ENCODE assay signal across 17 cellular contexts in the genomic region with DNA sequence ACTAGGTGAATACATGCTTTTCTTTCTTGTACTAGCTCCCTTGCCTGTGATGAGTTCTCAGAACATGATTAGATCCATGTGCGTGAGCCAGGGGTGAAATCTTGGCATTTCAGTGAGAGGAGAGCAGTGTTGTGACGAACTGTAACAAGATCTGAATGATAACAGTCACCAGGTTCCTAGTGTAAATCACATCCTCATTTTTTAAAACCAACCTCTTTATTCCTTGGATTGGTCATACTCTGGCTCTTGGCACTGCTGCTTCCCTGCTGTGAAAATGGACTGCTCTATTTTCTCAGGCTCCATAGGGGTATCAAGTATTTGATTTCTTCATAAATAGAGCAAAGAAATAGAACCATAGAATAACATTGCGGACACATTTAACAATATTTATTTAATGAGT.
DNase-seq lines count a peak whose midpoint lies in the region; ATAC-seq and TF ChIP-seq lines count a peak whose summit lies in the region.
"Had no signal": no experiment of that assay in that cellular context is flagged by ENCODE, and none has a peak within 500 bp of the region (broad histone marks: within the 10 kb centered on the region; RNA-seq: fewer than 3 reads in every experiment).

No MANE protein-coding gene starts in this region.

- intact Hi-C loops in psoas muscle (cut with DNase I): no loop called here

- DNase-seq in EL: peak; percentile 18
- peak; percentile 10 to 64 for DNase-seq in NCI-H2081 (lab: John Stamatoyannopoulos, UW)
- DNase-seq in chondrocyte (ENCODE audit: low spot score): no peak
- DNase-seq in progenitor cell of endocrine pancreas (ENCODE audit: low spot score, unreplicated experiment): no peak
- no peak for DNase-seq in effector memory CD8-positive, alpha-beta T cell
- no peak for DNase-seq in hypothalamus (lab: John Stamatoyannopoulos, UW)
- DNase-seq in psoas muscle: no peak
- DNase-seq: activated CD4-positive, alpha-beta T cell treated with anti-CD3 and anti-CD28 coated beads for 36 hours; DND-41; GOT3; SIG-M5; testis had no signal

- 50 to 57% (median 52%) methylated on average over 3 of the region's 3 CpGs for WGBS in psoas muscle, 3 donors

- H3K27ac Mint-ChIP-seq in chondrocyte (ENCODE audit: unreplicated experiment) (peak overlapping the region; percentile 39), progenitor cell of endocrine pancreas (peak overlapping the region; percentile 74)
- H3K27ac Mint-ChIP-seq in effector memory CD8-positive, alpha-beta T cell: no peak overlapping the region
- H3K27ac Mint-ChIP-seq: activated CD4-positive, alpha-beta T cell treated with anti-CD3 and anti-CD28 coated beads for 36 hours; activated naive CD4-positive, alpha-beta T cell treated with anti-CD3 and anti-CD28 coated beads, Interleukin-2, amount 50 U/mL, for 72 hours; nephron had no signal

- H3K36me3 ChIP-seq in psoas muscle (ENCODE audit: insufficient read depth in 1 of 2, low read depth in 1 of 2): peaks cover 0 to 6% of the 10 kb centered on the region in 2 donors
- H3K36me3 ChIP-seq: right atrium auricular region had no signal

- H3K27me3 Mint-ChIP-seq in chondrocyte (ENCODE audit: low read depth) (no peaks in the 10 kb centered on the region), progenitor cell of endocrine pancreas (no peaks in the 10 kb centered on the region)
- no peaks in the 10 kb centered on the region for H3K27me3 Mint-ChIP-seq in effector memory CD8-positive, alpha-beta T cell
- H3K27me3 Mint-ChIP-seq: activated CD4-positive, alpha-beta T cell treated with anti-CD3 and anti-CD28 coated beads for 36 hours had no signal

- H3K9me3 Mint-ChIP-seq in chondrocyte (ENCODE audit: low read depth) (no peaks in the 10 kb centered on the region), progenitor cell of endocrine pancreas (ENCODE audit: low read depth) (no peaks in the 10 kb centered on the region)
- no peaks in the 10 kb centered on the region for H3K9me3 Mint-ChIP-seq in effector memory CD8-positive, alpha-beta T cell
- H3K9me3 Mint-ChIP-seq: activated naive CD4-positive, alpha-beta T cell treated with anti-CD3 and anti-CD28 coated beads, Interleukin-2, amount 50 U/mL, for 72 hours; nephron had no signal

- no peak overlapping the region for H3K4me3 ChIP-seq in psoas muscle
- H3K4me3 ChIP-seq: lung, right atrium auricular region, testis had no signal

- ATAC-seq in effector memory CD8-positive, alpha-beta T cell (replicated peaks): no peak
- no peak for ATAC-seq in psoas muscle
- ATAC-seq: activated CD4-positive, alpha-beta T cell treated with anti-CD3 and anti-CD28 coated beads for 36 hours; activated naive CD4-positive, alpha-beta T cell treated with anti-CD3 and anti-CD28 coated beads, Interleukin-2, amount 50 U/mL, for 72 hours had no signal

- H3K27me3 ChIP-seq in psoas muscle (ENCODE audit: insufficient read depth in 3 of 3, low read length in 2 of 3): no peaks in the 10 kb centered on the region
- H3K27me3 ChIP-seq: right atrium auricular region, testis had no signal

- no peaks in the 10 kb centered on the region for H3K4me1 ChIP-seq in psoas muscle
- H3K4me1 ChIP-seq: right atrium auricular region, testis had no signal

- H3K27ac ChIP-seq in psoas muscle: no peak overlapping the region
- H3K27ac ChIP-seq: C4-2B, right atrium auricular region, testis had no signal

- H3K4me3 Mint-ChIP-seq in chondrocyte (ENCODE audit: unreplicated experiment): no peak overlapping the region
- H3K4me3 Mint-ChIP-seq in progenitor cell of endocrine pancreas (ENCODE audit: low read depth): no peak overlapping the region
- no peak overlapping the region for H3K4me3 Mint-ChIP-seq in effector memory CD8-positive, alpha-beta T cell
- H3K4me3 Mint-ChIP-seq: activated CD4-positive, alpha-beta T cell treated with anti-CD3 and anti-CD28 coated beads for 36 hours; nephron had no signal

- TF ChIP-seq CTCF in chondrocyte (IDR thresholded peaks at IDR 0.05) (no peak), progenitor cell of endocrine pancreas (IDR thresholded peaks at IDR 0.05; ENCODE audit: unreplicated experiment) (no peak), psoas muscle (IDR thresholded peaks at IDR 0.05) (no peak)

- H3K4me1 Mint-ChIP-seq in chondrocyte (ENCODE audit: low read depth) (peaks cover 55% of the 10 kb centered on the region), progenitor cell of endocrine pancreas (ENCODE audit: low read depth) (peaks cover 45% of the 10 kb centered on the region)
- H3K4me1 Mint-ChIP-seq in effector memory CD8-positive, alpha-beta T cell (ENCODE audit: low read depth in 2 of 2): no peaks in the 10 kb centered on the region
- H3K4me1 Mint-ChIP-seq: activated CD4-positive, alpha-beta T cell treated with anti-CD3 and anti-CD28 coated beads for 36 hours had no signal

- H3K36me3 Mint-ChIP-seq in chondrocyte (ENCODE audit: low read depth) (peaks cover 2% of the 10 kb centered on the region), progenitor cell of endocrine pancreas (ENCODE audit: insufficient read depth) (peaks cover 60% of the 10 kb centered on the region)
- no peaks in the 10 kb centered on the region for H3K36me3 Mint-ChIP-seq in effector memory CD8-positive, alpha-beta T cell (ENCODE audit: insufficient read depth)
- H3K36me3 Mint-ChIP-seq: activated naive CD4-positive, alpha-beta T cell treated with anti-CD3 and anti-CD28 coated beads, Interleukin-2, amount 50 U/mL, for 72 hours had no signal

- H3K9me3 ChIP-seq in psoas muscle: no peaks in the 10 kb centered on the region
- H3K9me3 ChIP-seq: right atrium auricular region, testis had no signal

Comparison
In these comparisons a context has a peak if more than half of its experiments do, and no peak if none do; other contexts are left out.
1. DNase-seq: peak in EL (single experiment) and NCI-H2081 (2 of 2); none in chondrocyte (single experiment), progenitor cell of endocrine pancreas (single experiment), effector memory CD8-positive, alpha-beta T cell (0 of 3), hypothalamus (0 of 51) and psoas muscle (0 of 2).
2. H3K27ac Mint-ChIP-seq: peak in chondrocyte (single experiment) and progenitor cell of endocrine pancreas (single experiment); none in effector memory CD8-positive, alpha-beta T cell (0 of 2).